Comparison of ENCODE assay signal across 1 cellular context in the genomic region with DNA sequence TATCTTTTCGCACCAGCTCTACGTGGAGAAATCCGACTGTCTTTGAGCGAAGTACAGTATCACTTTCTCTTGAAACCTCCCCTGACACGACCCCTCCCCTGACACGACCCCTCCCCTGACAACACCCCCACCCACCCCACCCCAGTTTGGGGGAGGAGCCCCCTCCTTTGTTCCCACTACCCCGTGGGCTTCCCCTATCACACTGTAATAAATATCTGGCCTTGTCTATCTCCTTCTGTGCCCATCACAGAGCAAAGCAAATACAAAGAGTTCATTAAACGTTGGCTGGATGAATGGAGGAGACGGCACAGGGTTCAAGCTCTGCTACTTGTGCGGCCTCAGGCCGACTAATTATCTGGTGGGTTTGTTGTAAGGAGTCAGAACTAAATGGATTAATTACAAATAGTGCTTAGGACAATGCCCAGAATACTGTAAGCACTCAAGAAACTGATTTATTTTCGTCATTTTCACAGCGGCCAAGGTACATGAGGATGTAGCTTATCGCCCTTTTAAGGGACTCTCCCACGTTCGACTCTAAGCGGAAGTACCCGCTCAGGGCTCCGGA.
TF ChIP-seq lines count a peak whose summit lies in the region.

No MANE protein-coding gene starts in this region.

TF ChIP-seq in HCT116, 20 proteins besides CTCF, POLR2A, EP300 and RAD21:
- TF ChIP-seq, protein P1, sequence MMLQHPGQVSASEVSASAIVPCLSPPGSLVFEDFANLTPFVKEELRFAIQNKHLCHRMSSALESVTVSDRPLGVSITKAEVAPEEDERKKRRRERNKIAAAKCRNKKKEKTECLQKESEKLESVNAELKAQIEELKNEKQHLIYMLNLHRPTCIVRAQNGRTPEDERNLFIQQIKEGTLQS (IDR thresholded peaks at IDR 0.05), result no peak
- TF ChIP-seq ZFX (IDR thresholded peaks at IDR 0.05) (no peak), ELF1 (IDR thresholded peaks at IDR 0.05; ENCODE audit: borderline replicate concordance, low read depth) (no peak), SIN3A (IDR thresholded peaks at IDR 0.05; ENCODE audit: low read depth) (no peak), SRF (IDR thresholded peaks at IDR 0.05; ENCODE audit: low read depth) (no peak), EZH2 (IDR thresholded peaks at IDR 0.05) (no peak), ZBTB33 (IDR thresholded peaks at IDR 0.05; ENCODE audit: extremely low read depth, insufficient replicate concordance, low read length) (no peak), EZH2phosphoT487 (IDR thresholded peaks at IDR 0.05; ENCODE audit: borderline replicate concordance) (no peak), CEBPB (IDR thresholded peaks at IDR 0.05; ENCODE audit: low read depth) (no peak), YY1 (IDR thresholded peaks at IDR 0.05; ENCODE audit: extremely low read depth, insufficient replicate concordance, low read depth, low read length) (no peak), FOSL1 (IDR thresholded peaks at IDR 0.05; ENCODE audit: low read depth) (no peak)
- TF ChIP-seq, protein P2, sequence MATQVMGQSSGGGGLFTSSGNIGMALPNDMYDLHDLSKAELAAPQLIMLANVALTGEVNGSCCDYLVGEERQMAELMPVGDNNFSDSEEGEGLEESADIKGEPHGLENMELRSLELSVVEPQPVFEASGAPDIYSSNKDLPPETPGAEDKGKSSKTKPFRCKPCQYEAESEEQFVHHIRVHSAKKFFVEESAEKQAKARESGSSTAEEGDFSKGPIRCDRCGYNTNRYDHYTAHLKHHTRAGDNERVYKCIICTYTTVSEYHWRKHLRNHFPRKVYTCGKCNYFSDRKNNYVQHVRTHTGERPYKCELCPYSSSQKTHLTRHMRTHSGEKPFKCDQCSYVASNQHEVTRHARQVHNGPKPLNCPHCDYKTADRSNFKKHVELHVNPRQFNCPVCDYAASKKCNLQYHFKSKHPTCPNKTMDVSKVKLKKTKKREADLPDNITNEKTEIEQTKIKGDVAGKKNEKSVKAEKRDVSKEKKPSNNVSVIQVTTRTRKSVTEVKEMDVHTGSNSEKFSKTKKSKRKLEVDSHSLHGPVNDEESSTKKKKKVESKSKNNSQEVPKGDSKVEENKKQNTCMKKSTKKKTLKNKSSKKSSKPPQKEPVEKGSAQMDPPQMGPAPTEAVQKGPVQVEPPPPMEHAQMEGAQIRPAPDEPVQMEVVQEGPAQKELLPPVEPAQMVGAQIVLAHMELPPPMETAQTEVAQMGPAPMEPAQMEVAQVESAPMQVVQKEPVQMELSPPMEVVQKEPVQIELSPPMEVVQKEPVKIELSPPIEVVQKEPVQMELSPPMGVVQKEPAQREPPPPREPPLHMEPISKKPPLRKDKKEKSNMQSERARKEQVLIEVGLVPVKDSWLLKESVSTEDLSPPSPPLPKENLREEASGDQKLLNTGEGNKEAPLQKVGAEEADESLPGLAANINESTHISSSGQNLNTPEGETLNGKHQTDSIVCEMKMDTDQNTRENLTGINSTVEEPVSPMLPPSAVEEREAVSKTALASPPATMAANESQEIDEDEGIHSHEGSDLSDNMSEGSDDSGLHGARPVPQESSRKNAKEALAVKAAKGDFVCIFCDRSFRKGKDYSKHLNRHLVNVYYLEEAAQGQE (IDR thresholded peaks at IDR 0.05; ENCODE audit: low read depth), result no peak
- TF ChIP-seq, protein P3, sequence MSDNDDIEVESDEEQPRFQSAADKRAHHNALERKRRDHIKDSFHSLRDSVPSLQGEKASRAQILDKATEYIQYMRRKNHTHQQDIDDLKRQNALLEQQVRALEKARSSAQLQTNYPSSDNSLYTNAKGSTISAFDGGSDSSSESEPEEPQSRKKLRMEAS (IDR thresholded peaks at IDR 0.05), result no peak
